21 cellular contexts compared by ENCODE assay signal in genomic region chr5:169064093-169064492, GRCh38.
DNase-seq lines count a peak whose midpoint lies in the region; ATAC-seq, FAIRE-seq and TF ChIP-seq lines count a peak whose summit lies in the region.
"Had no signal": no experiment of that assay in that cellular context is flagged by ENCODE, and none has a peak within 500 bp of the region (broad histone marks: within the 10 kb centered on the region; RNA-seq: fewer than 3 reads in every experiment).

No MANE protein-coding gene starts in this region.

- H3K36me3 Mint-ChIP-seq in activated CD8-positive, alpha-beta T cell treated with anti-CD3 and anti-CD28 coated beads for 36 hours (ENCODE audit: low read depth), result no peaks in the 10 kb centered on the region

- intact Hi-C loops in right cardiac atrium (cut with DNase I), result loop anchor here in 1 of 4 donors (10.0 kb wide), 1 partner anchor 59 kb away; no protein-coding TSS in a partner anchor
- intact Hi-C loops in left ventricle myocardium inferior (cut with micrococcal nuclease), result no loop called here
- intact Hi-C loops in K562 (cut with micrococcal nuclease), result no loop called here
- intact Hi-C loops in activated CD8-positive, alpha-beta T cell treated with anti-CD3 and anti-CD28 coated beads for 36 hours (cut with micrococcal nuclease), result no loop called here

- peaks cover 17% of the 10 kb centered on the region for H3K27me3 Mint-ChIP-seq in activated CD8-positive, alpha-beta T cell treated with anti-CD3 and anti-CD28 coated beads for 36 hours

- WGBS in right cardiac atrium, result 14% methylated on average over 3 of the region's 3 CpGs
- 0% methylated on average over 3 of the region's 3 CpGs for WGBS in K562 (ENCODE audit: insufficient coverage, low coverage, missing lambda C conversion rate)

- no peaks in the 10 kb centered on the region for H3K9me1 ChIP-seq in K562 (ENCODE audit: control insufficient read depth, insufficient read depth, low read length)

- CTCF ChIA-PET in K562 (lab: Yijun Ruan, JAX; ENCODE audit: low intra/inter-chr PET ratio), result no interaction called here
- CTCF ChIA-PET in activated CD8-positive, alpha-beta T cell treated with anti-CD3 and anti-CD28 coated beads for 36 hours (lab: Charles Lee), result no interaction called here

- no peak overlapping the region for H3K9ac ChIP-seq in K562 (ENCODE audit: insufficient read depth in 1 of 2, low read depth in 2 of 2, low read length in 2 of 2)

- no peak for TF ChIP-seq EP300 in K562 (IDR thresholded peaks at IDR 0.05; ENCODE audit: low read length)

- H3K79me2 ChIP-seq in K562 (ENCODE audit: control insufficient read depth, insufficient read depth, low read length), result no peaks in the 10 kb centered on the region

- no peak for FAIRE-seq in K562 (lab: Jason Lieb, UNC)
- FAIRE-seq: GM18507, HepG2, kidney, TTC549 had no signal

- H3K4me3 Mint-ChIP-seq in activated CD8-positive, alpha-beta T cell treated with anti-CD3 and anti-CD28 coated beads for 36 hours, result no peak overlapping the region
- H3K4me3 Mint-ChIP-seq: activated naive CD8-positive, alpha-beta T cell treated with anti-CD3 and anti-CD28 coated beads, Interleukin-2, amount 50 U/mL, for 24 hours; activated T-cell treated with anti-CD3 and anti-CD28 coated beads, Interleukin-2, amount 50 U/mL, for 24 hours had no signal

- in situ Hi-C loops in K562 (cut with MboI), result no loop called here

- no TSS peak for BruUV-seq in K562 (replicated peaks; lab: Mats Ljungman, UMichigan)

- no peak for TF ChIP-seq POLR2A in K562 (conservative IDR thresholded peaks at IDR 0.05)

- peak in 1 of 3 donors; percentile 21 for DNase-seq in right cardiac atrium
- DNase-seq in left ventricle myocardium inferior, result no peak
- DNase-seq in K562 (ENCODE audit: extremely low read depth in 1 of 4, low spot score in 3 of 4), result no peak
- peak; percentile 19 for DNase-seq in medulla oblongata (ENCODE audit: extremely low spot score)
- no peak for DNase-seq in activated CD8-positive, alpha-beta T cell treated with anti-CD3 and anti-CD28 coated beads for 36 hours
- no peak for DNase-seq in BE2C
- DNase-seq in NCI-H2227 (lab: John Stamatoyannopoulos, UW; ENCODE audit: unreplicated experiment), result no peak
- DNase-seq: activated CD4-positive, alpha-beta T cell treated with anti-CD3 and anti-CD28 coated beads, Interleukin-2, amount 50 U/mL, for 1 hour; activated naive CD8-positive, alpha-beta T cell treated with anti-CD3 and anti-CD28 coated beads, Interleukin-2, amount 50 U/mL, for 24 hours; activated T-cell treated with anti-CD3 and anti-CD28 coated beads, Interleukin-2, amount 50 U/mL, for 24 hours; COR-L47; kidney; NCI-H2171 treated with DMSO at 0.1 percent for 48 hours; psoas muscle had no signal

- H3K27ac ChIP-seq in right cardiac atrium (ENCODE audit: low read length) (no peak overlapping the region), left ventricle myocardium inferior (replicated peaks) (no peak overlapping the region), K562 (ENCODE audit: extremely low read depth, low read depth, low read length) (no peak overlapping the region)
- H3K27ac ChIP-seq: psoas muscle, suprapubic skin had no signal

- no peaks in the 10 kb centered on the region for H3K9me3 Mint-ChIP-seq in activated CD8-positive, alpha-beta T cell treated with anti-CD3 and anti-CD28 coated beads for 36 hours
- H3K9me3 Mint-ChIP-seq: activated naive CD8-positive, alpha-beta T cell treated with anti-CD3 and anti-CD28 coated beads, Interleukin-2, amount 50 U/mL, for 24 hours; activated T-cell treated with anti-CD3 and anti-CD28 coated beads, Interleukin-2, amount 50 U/mL, for 24 hours had no signal

- H3K9me3 ChIP-seq in right cardiac atrium (ENCODE audit: control insufficient read depth, low read length) (no peaks in the 10 kb centered on the region), left ventricle myocardium inferior (replicated peaks) (no peaks in the 10 kb centered on the region), K562 (replicated peaks; ENCODE audit: control insufficient read depth, insufficient read depth, low read depth, low read length) (no peaks in the 10 kb centered on the region), BE2C (no peaks in the 10 kb centered on the region)
- H3K9me3 ChIP-seq: heart right ventricle, psoas muscle, suprapubic skin had no signal

- TF ChIP-seq CTCF in left ventricle myocardium inferior (IDR thresholded peaks at IDR 0.05; ENCODE audit: borderline replicate concordance) (no peak), K562 (IDR thresholded peaks at IDR 0.05 in 2 of 3, conservative IDR thresholded peaks at IDR 0.05 in 1 of 3; ENCODE audit: insufficient read depth in 2 of 3, low read depth in 1 of 3, low read length in 3 of 3) (no peak), BE2C (IDR thresholded peaks at IDR 0.05; ENCODE audit: low read depth, low read length) (no peak)
- TF ChIP-seq CTCF in activated CD8-positive, alpha-beta T cell treated with anti-CD3 and anti-CD28 coated beads for 36 hours (IDR thresholded peaks at IDR 0.05), result no peak

- ATAC-seq in right cardiac atrium, result peak; percentile 10 to 33
- ATAC-seq in K562, result no peak
- no peak for ATAC-seq in activated CD8-positive, alpha-beta T cell treated with anti-CD3 and anti-CD28 coated beads for 36 hours
- no peak for ATAC-seq in HG02870 (IDR thresholded peaks at IDR 0.05; ENCODE audit: unreplicated experiment)
- ATAC-seq: activated naive CD8-positive, alpha-beta T cell treated with anti-CD3 and anti-CD28 coated beads, Interleukin-2, amount 50 U/mL, for 24 hours; HepG2; psoas muscle had no signal

- H3K4me1 ChIP-seq in right cardiac atrium (ENCODE audit: control insufficient read depth, insufficient read depth, low read length), result peaks cover 2% of the 10 kb centered on the region
- peaks cover 30% of the 10 kb centered on the region for H3K4me1 ChIP-seq in left ventricle myocardium inferior
- no peaks in the 10 kb centered on the region for H3K4me1 ChIP-seq in K562 (replicated peaks in 1 of 2; ENCODE audit: control insufficient read depth in 2 of 2, insufficient read depth in 2 of 2, low read length in 2 of 2)
- H3K4me1 ChIP-seq in BE2C, result peaks cover 10% of the 10 kb centered on the region
- H3K4me1 ChIP-seq: psoas muscle, suprapubic skin had no signal

- no peak overlapping the region for H3K27ac Mint-ChIP-seq in activated CD8-positive, alpha-beta T cell treated with anti-CD3 and anti-CD28 coated beads for 36 hours
- H3K27ac Mint-ChIP-seq: activated naive CD8-positive, alpha-beta T cell treated with anti-CD3 and anti-CD28 coated beads, Interleukin-2, amount 50 U/mL, for 24 hours; activated T-cell treated with anti-CD3 and anti-CD28 coated beads, Interleukin-2, amount 50 U/mL, for 24 hours had no signal

- no peaks in the 10 kb centered on the region for H4K20me1 ChIP-seq in K562 (replicated peaks; ENCODE audit: control insufficient read depth, insufficient read depth, low read length)

- H3K36me3 ChIP-seq in left ventricle myocardium inferior, result no peaks in the 10 kb centered on the region
- H3K36me3 ChIP-seq in K562 (ENCODE audit: control insufficient read depth, insufficient read depth, low read length), result no peaks in the 10 kb centered on the region
- no peaks in the 10 kb centered on the region for H3K36me3 ChIP-seq in BE2C
- H3K36me3 ChIP-seq: heart right ventricle, suprapubic skin had no signal

- no peak overlapping the region for H3K4me2 ChIP-seq in K562 (ENCODE audit: insufficient read depth, low read length)

- no peak for TF ChIP-seq RAD21 in K562 (CRISPR knock-in tag; conservative IDR thresholded peaks at IDR 0.05 in 1 of 2, IDR thresholded peaks at IDR 0.05 in 1 of 2)

- no peak overlapping the region for H2AFZ ChIP-seq in K562 (ENCODE audit: low read depth, low read length)

- no peak overlapping the region for H3K4me3 ChIP-seq in right cardiac atrium (ENCODE audit: low read length)
- H3K4me3 ChIP-seq in left ventricle myocardium inferior, result no peak overlapping the region
- H3K4me3 ChIP-seq in K562, result no peak overlapping the region
- H3K4me3 ChIP-seq in BE2C (ENCODE audit: low read depth, low read length), result no peak overlapping the region
- H3K4me3 ChIP-seq: coronary artery, heart right ventricle, psoas muscle, suprapubic skin had no signal

- POLR2A ChIA-PET in K562 (lab: Yijun Ruan, JAX), result no interaction called here
- POLR2A ChIA-PET in activated CD8-positive, alpha-beta T cell treated with anti-CD3 and anti-CD28 coated beads for 36 hours (lab: Charles Lee), result no interaction called here

- no peaks in the 10 kb centered on the region for H3K27me3 ChIP-seq in right cardiac atrium (ENCODE audit: control insufficient read depth, insufficient read depth)
- peaks cover 20% of the 10 kb centered on the region for H3K27me3 ChIP-seq in left ventricle myocardium inferior (ENCODE audit: low read depth)
- H3K27me3 ChIP-seq in K562 (ENCODE audit: control insufficient read depth in 2 of 2, insufficient read depth in 2 of 2, low read length in 2 of 2), result peaks cover 6 to 14% of the 10 kb centered on the region in 2 experiments; a peak in 3 of 5 replicates
- H3K27me3 ChIP-seq in BE2C, result no peaks in the 10 kb centered on the region
- H3K27me3 ChIP-seq: suprapubic skin had no signal

- no peaks in the 10 kb centered on the region for H3K4me1 Mint-ChIP-seq in activated CD8-positive, alpha-beta T cell treated with anti-CD3 and anti-CD28 coated beads for 36 hours (ENCODE audit: low read depth)
- H3K4me1 Mint-ChIP-seq: activated naive CD8-positive, alpha-beta T cell treated with anti-CD3 and anti-CD28 coated beads, Interleukin-2, amount 50 U/mL, for 24 hours had no signal

TF ChIP-seq in K562, 482 proteins besides CTCF, POLR2A, EP300 and RAD21:
- TF ChIP-seq NFIC (IDR thresholded peaks at IDR 0.05), result peak; percentile 11; the same call in 1 of the 2 replicates
- TF ChIP-seq KAT7 (CRISPR knock-in tag; IDR thresholded peaks at IDR 0.05; ENCODE audit: borderline replicate concordance), result no peak
- TF ChIP-seq XRCC4 (IDR thresholded peaks at IDR 0.05; ENCODE audit: extremely low read depth, insufficient read depth, insufficient read length), result no peak
- no peak for TF ChIP-seq CBFB (CRISPR knock-in tag; IDR thresholded peaks at IDR 0.05)

Comparison
In these comparisons a context has a peak if more than half of its experiments do, and no peak if none do; other contexts are left out.
1. ATAC-seq: peak in right cardiac atrium (2 of 2); none in K562 (single experiment), activated CD8-positive, alpha-beta T cell treated with anti-CD3 and anti-CD28 coated beads for 36 hours (single experiment) and HG02870 (single experiment).